ENCODE assay signal across 9 cellular contexts in genomic region chr1:32273389-32274208, GRCh38. TPM values are rescaled to one million over a fixed set of nuclear protein-coding genes. Genes with fewer than 3 reads are reported as not detected.
DNase-seq lines count a peak whose midpoint lies in the region; ATAC-seq and TF ChIP-seq lines count a peak whose summit lies in the region.
"Had no signal": no experiment of that assay in that cellular context is flagged by ENCODE, and none has a peak within 500 bp of the region (broad histone marks: within the 10 kb centered on the region; RNA-seq: fewer than 3 reads in every experiment).

No MANE protein-coding gene starts in this region.

- H3K4me1 ChIP-seq in BLaER1 treated with 17β-estradiol and CSF1 and Interleukin-3, amounts not matched to agents 10 nM and 100 nM = peaks cover 0 to 33% (median 29%) of the 10 kb centered on the region in 10 experiments; a peak in 18 of 20 replicates
- H3K4me1 ChIP-seq in iPS DF 6.9 (ENCODE audit: control insufficient read depth, insufficient read depth, low read length) (peaks cover 7% of the 10 kb centered on the region), esophagus muscularis mucosa (peaks cover 0 to 6% (median 3%) of the 10 kb centered on the region in 4 donors)

- 100% methylated on average over 1 of the region's 10 CpGs for WGBS in iPS DF 6.9 (ENCODE audit: insufficient coverage, insufficient read length)
- WGBS in esophagus muscularis mucosa = 41% methylated on average over 10 of the region's 10 CpGs

- no peak for ATAC-seq in GM19035 (IDR thresholded peaks at IDR 0.05; ENCODE audit: unreplicated experiment)

- peak overlapping the region; percentile 83 for H3K27ac Mint-ChIP-seq in activated CD4-positive, alpha-beta memory T cell treated with anti-CD3 and anti-CD28 coated beads, Interleukin-2, amount 10 ng/mL, durations not matched to agents 7 days and 5 days

- peak overlapping the region; percentile 17 to 89 (median 72); a peak in 21 of 22 replicates for H3K4me2 ChIP-seq in BLaER1 treated with 17β-estradiol and CSF1 and Interleukin-3, amounts not matched to agents 10 nM and 100 nM

- peaks cover 50% of the 10 kb centered on the region for H3K4me1 Mint-ChIP-seq in activated CD4-positive, alpha-beta memory T cell treated with anti-CD3 and anti-CD28 coated beads, Interleukin-2, amount 10 ng/mL, durations not matched to agents 7 days and 5 days

- peaks cover 0 to 35% (median 0%) of the 10 kb centered on the region in 11 experiments; a peak in 6 of 22 replicates for H3K36me3 ChIP-seq in BLaER1 treated with 17β-estradiol and CSF1 and Interleukin-3, amounts not matched to agents 10 nM and 100 nM
- 0 out of 2 replicates have a peak, but pooled peaks cover 4% of the 10 kb centered on the region for H3K36me3 ChIP-seq in iPS DF 6.9 (ENCODE audit: control insufficient read depth, insufficient read depth, low read length)
- H3K36me3 ChIP-seq in esophagus muscularis mucosa = no peaks in the 10 kb centered on the region
- H3K36me3 ChIP-seq: cardiac muscle cell had no signal

- intact Hi-C loops in esophagus muscularis mucosa (cut with DNase I) = no loop called here

- POLR2A ChIA-PET in activated CD4-positive, alpha-beta memory T cell treated with anti-CD3 and anti-CD28 coated beads, Interleukin-2, amount 10 ng/mL, durations not matched to agents 7 days and 5 days (lab: Charles Lee) = interaction anchor here (0.5 to 2.6 kb wide), 11 partner anchors 14 to 94 kb away, joined by 3 to 23 read pairs (median 4); partner anchors contain the start of genes HDAC1, LCK and TXLNA

- peak overlapping the region; percentile 54 for H3K4me3 Mint-ChIP-seq in activated CD4-positive, alpha-beta memory T cell treated with anti-CD3 and anti-CD28 coated beads, Interleukin-2, amount 10 ng/mL, durations not matched to agents 7 days and 5 days

- H3K36me3 Mint-ChIP-seq in activated CD4-positive, alpha-beta memory T cell treated with anti-CD3 and anti-CD28 coated beads, Interleukin-2, amount 10 ng/mL, durations not matched to agents 7 days and 5 days (ENCODE audit: low read depth) = peaks cover 78% of the 10 kb centered on the region

- no peaks in the 10 kb centered on the region for H4K20me1 ChIP-seq in BLaER1 treated with 17β-estradiol and CSF1 and Interleukin-3, amounts not matched to agents 10 nM and 100 nM

- CTCF ChIA-PET in activated CD4-positive, alpha-beta memory T cell treated with anti-CD3 and anti-CD28 coated beads, Interleukin-2, amount 10 ng/mL, durations not matched to agents 7 days and 5 days (lab: Charles Lee) = interaction anchor here (1.3 to 1.6 kb wide), 2 partner anchors 18 to 58 kb away, joined by 4 to 5 read pairs; no protein-coding TSS in a partner anchor

- peak overlapping the region in 6 of 11 experiments; percentile 17 to 64 (median 52); a peak in 9 of 22 replicates for H3K27ac ChIP-seq in BLaER1 treated with 17β-estradiol and CSF1 and Interleukin-3, amounts not matched to agents 10 nM and 100 nM
- H3K27ac ChIP-seq in iPS DF 6.9 (ENCODE audit: low read length) = no peak overlapping the region
- no peak overlapping the region for H3K27ac ChIP-seq in esophagus muscularis mucosa (replicated peaks in 1 of 4)
- H3K27ac ChIP-seq: cardiac muscle cell had no signal

- H3K9ac ChIP-seq in BLaER1 treated with 17β-estradiol and CSF1 and Interleukin-3, amounts not matched to agents 10 nM and 100 nM = peak overlapping the region in 7 of 11 experiments; percentile 9 to 51 (median 22); a peak in 10 of 22 replicates

- H3K4me3 ChIP-seq in BLaER1 treated with 17β-estradiol and CSF1 and Interleukin-3, amounts not matched to agents 10 nM and 100 nM = no peak overlapping the region
- no peak overlapping the region; the same call in 1 of the 2 replicates for H3K4me3 ChIP-seq in iPS DF 6.9 (ENCODE audit: low read length)
- H3K4me3 ChIP-seq in esophagus muscularis mucosa = no peak overlapping the region
- H3K4me3 ChIP-seq: cardiac muscle cell had no signal

- no peaks in the 10 kb centered on the region for H3K27me3 ChIP-seq in BLaER1 treated with 17β-estradiol and CSF1 and Interleukin-3, amounts not matched to agents 10 nM and 100 nM
- H3K27me3 ChIP-seq in iPS DF 6.9 (ENCODE audit: control insufficient read depth, insufficient read depth, low read length) (no peaks in the 10 kb centered on the region), esophagus muscularis mucosa (peaks cover 0 to 53% (median 12%) of the 10 kb centered on the region in 4 donors)
- H3K27me3 ChIP-seq: cardiac muscle cell had no signal

- no peak for TF ChIP-seq CTCF in esophagus muscularis mucosa (IDR thresholded peaks at IDR 0.05)

- H3K27me3 Mint-ChIP-seq in activated CD4-positive, alpha-beta memory T cell treated with anti-CD3 and anti-CD28 coated beads, Interleukin-2, amount 10 ng/mL, durations not matched to agents 7 days and 5 days = no peaks in the 10 kb centered on the region

- no peaks in the 10 kb centered on the region for H3K9me3 ChIP-seq in BLaER1 treated with 17β-estradiol and CSF1 and Interleukin-3, amounts not matched to agents 10 nM and 100 nM (replicated peaks in 1 of 11)
- H3K9me3 ChIP-seq in iPS DF 6.9 (ENCODE audit: control insufficient read depth, insufficient read depth, low read length) = no peaks in the 10 kb centered on the region
- no peaks in the 10 kb centered on the region for H3K9me3 ChIP-seq in esophagus muscularis mucosa

- no peaks in the 10 kb centered on the region for H3K9me3 Mint-ChIP-seq in activated CD4-positive, alpha-beta memory T cell treated with anti-CD3 and anti-CD28 coated beads, Interleukin-2, amount 10 ng/mL, durations not matched to agents 7 days and 5 days

- TF ChIP-seq POLR2A in esophagus muscularis mucosa (IDR thresholded peaks at IDR 0.05; ENCODE audit: low read depth) = no peak

- no peak for TF ChIP-seq EP300 in esophagus muscularis mucosa (IDR thresholded peaks at IDR 0.05)

- DNase-seq in NCI-H1417 treated with DMSO at 0.1 percent for 48 hours (lab: John Stamatoyannopoulos, UW) (peak; percentile 1), iPS DF 6.9 (ENCODE audit: low read depth, low spot score) (peak; percentile 80), OCI-M1 (lab: John Stamatoyannopoulos, UW) (no peak), esophagus muscularis mucosa (ENCODE audit: extremely low spot score) (no peak)
- peak; percentile 81 for DNase-seq in activated CD4-positive, alpha-beta memory T cell treated with anti-CD3 and anti-CD28 coated beads, Interleukin-2, amount 10 ng/mL, durations not matched to agents 7 days and 5 days
- DNase-seq in stimulated activated CD8-positive, alpha-beta memory T cell treated with anti-CD3 and anti-CD28 coated beads, Interleukin-4, amount 100 ng/mL, for 48 hours = peak; percentile 83

RNA-seq across cellular contexts. Expression of gene HDAC1, which starts 18.3 kb away (rescaled TPM):
- total RNA-seq in activated CD4-positive, alpha-beta memory T cell treated with anti-CD3 and anti-CD28 coated beads, Interleukin-2, amount 10 ng/mL, durations not matched to agents 7 days and 5 days = 100 to 1,000 TPM; 180 to 185 TPM
- total RNA-seq in esophagus muscularis mucosa = 10 to 100 TPM; 42.8 to 70.4 (median 51.4) TPM

RNA-seq across cellular contexts. Expression of gene LCK, which starts 22.5 kb away (rescaled TPM):
- total RNA-seq in activated CD4-positive, alpha-beta memory T cell treated with anti-CD3 and anti-CD28 coated beads, Interleukin-2, amount 10 ng/mL, durations not matched to agents 7 days and 5 days = 100 to 1,000 TPM; 469 to 474 TPM
- 1 to 10 TPM in 2 of 4 donors, under 1 TPM in 2; 0.42 to 2.8 (median 1.1) TPM for total RNA-seq in esophagus muscularis mucosa

RNA-seq across cellular contexts. Expression of gene FAM167B, which starts 26.6 kb away (rescaled TPM):
- total RNA-seq in activated CD4-positive, alpha-beta memory T cell treated with anti-CD3 and anti-CD28 coated beads, Interleukin-2, amount 10 ng/mL, durations not matched to agents 7 days and 5 days = 1 to 10 TPM in 1 of 2 experiments, under 1 TPM in 1; 0.78 to 1.1 TPM
- total RNA-seq in esophagus muscularis mucosa = 1 to 10 TPM in 3 of 4 donors, under 1 TPM in 1; 0.83 to 6.7 (median 4.7) TPM

RNA-seq across cellular contexts. Expression of gene EIF3I, which starts 51.4 kb away (rescaled TPM):
- total RNA-seq in activated CD4-positive, alpha-beta memory T cell treated with anti-CD3 and anti-CD28 coated beads, Interleukin-2, amount 10 ng/mL, durations not matched to agents 7 days and 5 days = 100 to 1,000 TPM; 161 to 172 TPM
- total RNA-seq in esophagus muscularis mucosa = 100 to 1,000 TPM; 141 to 214 (median 167) TPM

RNA-seq across cellular contexts. Expression of gene TMEM234, which starts 51.4 kb away (rescaled TPM):
- total RNA-seq in activated CD4-positive, alpha-beta memory T cell treated with anti-CD3 and anti-CD28 coated beads, Interleukin-2, amount 10 ng/mL, durations not matched to agents 7 days and 5 days = 10 to 100 TPM; 15.3 to 16.4 TPM
- 1 to 10 TPM; 6.6 to 10.0 (median 8.2) TPM for total RNA-seq in esophagus muscularis mucosa

Comparison
In these comparisons a context has a peak if more than half of its experiments do, and no peak if none do; other contexts are left out.
1. H3K27ac ChIP-seq: peak in BLaER1 treated with 17β-estradiol and CSF1 and Interleukin-3, amounts not matched to agents 10 nM and 100 nM (6 of 11); none in iPS DF 6.9 (single experiment) and esophagus muscularis mucosa (0 of 4).
2. DNase-seq: peak in NCI-H1417 treated with DMSO at 0.1 percent for 48 hours (single experiment), activated CD4-positive, alpha-beta memory T cell treated with anti-CD3 and anti-CD28 coated beads, Interleukin-2, amount 10 ng/mL, durations not matched to agents 7 days and 5 days (single experiment), iPS DF 6.9 (single experiment) and stimulated activated CD8-positive, alpha-beta memory T cell treated with anti-CD3 and anti-CD28 coated beads, Interleukin-4, amount 100 ng/mL, for 48 hours (single experiment); none in OCI-M1 (single experiment) and esophagus muscularis mucosa (single experiment).
3. RNA of gene LCK, which starts 22.5 kb away (total RNA-seq): 469 to 474 TPM in activated CD4-positive, alpha-beta memory T cell treated with anti-CD3 and anti-CD28 coated beads, Interleukin-2, amount 10 ng/mL, durations not matched to agents 7 days and 5 days; 0.42 to 2.8 TPM in esophagus muscularis mucosa; every median in the first group is over 100 times any median in the second.